In genomic region chr15:75783566-75783965, GRCh38 we compare ENCODE assay signal across 6 cellular contexts. TPM values are rescaled to one million over a fixed set of nuclear protein-coding genes. Genes with fewer than 3 reads are reported as not detected.
DNase-seq lines count a peak whose midpoint lies in the region; ATAC-seq and TF ChIP-seq lines count a peak whose summit lies in the region.
"Not testable (repeated sequence)": the region's sequence is repeated elsewhere in the genome, so short reads cannot be mapped to it uniquely, and the experiment has no call there.

No MANE protein-coding gene starts in this region.

- peaks cover 22% of the 10 kb centered on the region for H3K27me3 Mint-ChIP-seq in activated T-cell treated with anti-CD3 and anti-CD28 coated beads, Interleukin-2, amount 50 U/mL, for 24 hours
- H3K27me3 Mint-ChIP-seq in osteocyte (ENCODE audit: unreplicated experiment): peaks cover 26% of the 10 kb centered on the region

- H3K27ac Mint-ChIP-seq in activated T-cell treated with anti-CD3 and anti-CD28 coated beads, Interleukin-2, amount 50 U/mL, for 24 hours; osteocyte (ENCODE audit: unreplicated experiment): not testable (repeated sequence)

- H3K4me1 Mint-ChIP-seq in activated T-cell treated with anti-CD3 and anti-CD28 coated beads, Interleukin-2, amount 50 U/mL, for 24 hours (ENCODE audit: low read depth); osteocyte (ENCODE audit: unreplicated experiment): not testable (repeated sequence)

- H3K9me3 ChIP-seq in RWPE2 (ENCODE audit: severe bottlenecking): not testable (repeated sequence)

- not testable (repeated sequence) for H3K9me3 Mint-ChIP-seq in activated T-cell treated with anti-CD3 and anti-CD28 coated beads, Interleukin-2, amount 50 U/mL, for 24 hours; osteocyte (ENCODE audit: unreplicated experiment)

- H3K27me3 ChIP-seq in RWPE2 (ENCODE audit: insufficient read depth, poor library complexity, severe bottlenecking): peaks cover 15% of the 10 kb centered on the region

- not testable (repeated sequence) for H3K36me3 Mint-ChIP-seq in activated T-cell treated with anti-CD3 and anti-CD28 coated beads, Interleukin-2, amount 50 U/mL, for 24 hours (ENCODE audit: low read depth); osteocyte (ENCODE audit: unreplicated experiment)

- H3K27ac ChIP-seq in RWPE2 (ENCODE audit: poor library complexity, severe bottlenecking): not testable (repeated sequence)

- not testable (repeated sequence) for H3K36me3 ChIP-seq in RWPE2 (ENCODE audit: low read depth)

- DNase-seq in RWPE2 (ENCODE audit: low spot score): peak; percentile 36
- DNase-seq in activated T-cell treated with anti-CD3 and anti-CD28 coated beads, Interleukin-2, amount 50 U/mL, for 24 hours: peak; percentile 5
- peak; percentile 23 for DNase-seq in left lobe of liver (ENCODE audit: low spot score)
- DNase-seq in osteocyte (ENCODE audit: extremely low spot score, unreplicated experiment): peak; percentile 60
- DNase-seq in stimulated activated CD8-positive, alpha-beta memory T cell treated with anti-CD3 and anti-CD28 coated beads, Interleukin-4, amount 100 ng/mL, for 48 hours: peak; percentile 7
- DNase-seq in ureter (ENCODE audit: low spot score): peak; percentile 22

- ATAC-seq in RWPE2 (ENCODE audit: low read depth); left lobe of liver: not testable (repeated sequence)

- not testable (repeated sequence) for H3K4me3 ChIP-seq in RWPE2 (ENCODE audit: severe bottlenecking)

- TF ChIP-seq CTCF in RWPE2 (IDR thresholded peaks at IDR 0.05; ENCODE audit: poor library complexity, severe bottlenecking); osteocyte (IDR thresholded peaks at IDR 0.05): not testable (repeated sequence)

- H3K4me1 ChIP-seq in RWPE2 (ENCODE audit: insufficient read depth, poor library complexity, severe bottlenecking): not testable (repeated sequence)

- not testable (repeated sequence) for H3K4me3 Mint-ChIP-seq in activated T-cell treated with anti-CD3 and anti-CD28 coated beads, Interleukin-2, amount 50 U/mL, for 24 hours; osteocyte (ENCODE audit: unreplicated experiment)

RNA-seq across cellular contexts. Expression of gene UBE2Q2, which starts 59.7 kb away (rescaled TPM):
- total RNA-seq in left lobe of liver (2.2 TPM), osteocyte (42.4 and 43.2 TPM in 2 replicates), ureter (29.1 TPM)

Comparison
In these comparisons a context has a peak if more than half of its experiments do, and no peak if none do; other contexts are left out.
1. DNase-seq: peak in every context shown above with its lines; median percentile 60 in osteocyte; 36 in RWPE2; 23 in left lobe of liver; 22 in ureter; 7 in stimulated activated CD8-positive, alpha-beta memory T cell treated with anti-CD3 and anti-CD28 coated beads, Interleukin-4, amount 100 ng/mL, for 48 hours; 5 in activated T-cell treated with anti-CD3 and anti-CD28 coated beads, Interleukin-2, amount 50 U/mL, for 24 hours.